1 cellular context compared by ENCODE assay signal in genomic region chr5:115602585-115603125, GRCh38.
TF ChIP-seq lines count a peak whose summit lies in the region.

No MANE protein-coding gene starts in this region.

TF ChIP-seq in GM12878, 131 proteins besides CTCF, POLR2A, EP300 and RAD21 (continued from another document):
- TF ChIP-seq ZNF687 (IDR thresholded peaks at IDR 0.05) (no peak), KAT2A (conservative IDR thresholded peaks at IDR 0.05; ENCODE audit: control insufficient read depth, low read depth, low read length) (no peak), NFYA (IDR thresholded peaks at IDR 0.05; ENCODE audit: borderline replicate concordance, low read depth, low read length) (no peak), MTA2 (IDR thresholded peaks at IDR 0.05; ENCODE audit: low read depth) (peak; percentile 34; the same call in 1 of the 2 replicates), SP1 (IDR thresholded peaks at IDR 0.05; ENCODE audit: low read depth, low read length) (no peak), JUNB (IDR thresholded peaks at IDR 0.05) (0 out of 2 replicates have a peak, but pooled peaks have one; percentile 19), ZNF217 (IDR thresholded peaks at IDR 0.05) (no peak)
- TF ChIP-seq, protein P1, sequence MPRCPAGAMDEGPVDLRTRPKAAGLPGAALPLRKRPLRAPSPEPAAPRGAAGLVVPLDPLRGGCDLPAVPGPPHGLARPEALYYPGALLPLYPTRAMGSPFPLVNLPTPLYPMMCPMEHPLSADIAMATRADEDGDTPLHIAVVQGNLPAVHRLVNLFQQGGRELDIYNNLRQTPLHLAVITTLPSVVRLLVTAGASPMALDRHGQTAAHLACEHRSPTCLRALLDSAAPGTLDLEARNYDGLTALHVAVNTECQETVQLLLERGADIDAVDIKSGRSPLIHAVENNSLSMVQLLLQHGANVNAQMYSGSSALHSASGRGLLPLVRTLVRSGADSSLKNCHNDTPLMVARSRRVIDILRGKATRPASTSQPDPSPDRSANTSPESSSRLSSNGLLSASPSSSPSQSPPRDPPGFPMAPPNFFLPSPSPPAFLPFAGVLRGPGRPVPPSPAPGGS (IDR thresholded peaks at IDR 0.05; ENCODE audit: borderline replicate concordance, insufficient read depth, low read depth, low read length, poor library complexity, severe bottlenecking): peak; percentile 20
